In the genomic region with DNA sequence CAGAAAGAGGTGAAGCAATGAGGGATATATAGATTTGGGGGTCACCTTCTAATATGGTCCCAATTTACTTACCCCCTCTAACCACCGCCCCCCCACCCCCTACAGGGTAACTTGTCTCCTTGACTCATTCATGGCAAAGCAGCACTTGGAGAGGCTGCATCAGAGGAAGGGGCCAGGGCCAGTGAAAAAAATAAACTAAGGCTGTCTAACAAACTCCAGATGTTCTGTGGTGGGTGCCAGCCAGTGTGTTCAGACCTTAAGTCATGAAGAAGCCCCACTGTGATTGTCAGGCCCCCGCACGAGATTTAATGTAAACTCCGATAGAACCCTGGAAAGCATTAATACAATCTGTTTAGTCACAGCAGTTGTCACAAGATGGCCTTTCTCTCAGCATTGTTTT, we compare ENCODE assay signal across 31 cellular contexts.
DNase-seq lines count a peak whose midpoint lies in the region; ATAC-seq and TF ChIP-seq lines count a peak whose summit lies in the region.
"Had no signal": no experiment of that assay in that cellular context is flagged by ENCODE, and none has a peak within 500 bp of the region (broad histone marks: within the 10 kb centered on the region; RNA-seq: fewer than 3 reads in every experiment).

No MANE protein-coding gene starts in this region.

- H3K4me1 Mint-ChIP-seq in osteocyte (ENCODE audit: unreplicated experiment) = peaks cover 41% of the 10 kb centered on the region
- H3K4me1 Mint-ChIP-seq: activated CD4-positive, alpha-beta T cell treated with anti-CD3 and anti-CD28 coated beads for 36 hours; B cell; CD4-positive, alpha-beta memory T cell; stimulated activated memory B cell treated with anti-CD40 and anti-IgM and Interleukin-4, amounts not matched to agents 10 μg/mL and 1 μg/mL and 100 μg/mL, for 72 hours had no signal

- H3K27me3 Mint-ChIP-seq in osteocyte (ENCODE audit: unreplicated experiment) = no peaks in the 10 kb centered on the region
- H3K27me3 Mint-ChIP-seq: activated CD4-positive, alpha-beta T cell treated with anti-CD3 and anti-CD28 coated beads for 36 hours; B cell; CD4-positive, alpha-beta memory T cell; stimulated activated memory B cell treated with anti-CD40 and anti-IgM and Interleukin-4, amounts not matched to agents 10 μg/mL and 1 μg/mL and 100 μg/mL, for 72 hours had no signal

- H3K27ac ChIP-seq in esophagus muscularis mucosa (replicated peaks in 1 of 4) = no peak overlapping the region
- H3K27ac ChIP-seq: adrenal gland, brain microvascular endothelial cell, epithelial cell of prostate, foreskin keratinocyte, left ventricle myocardium inferior, Peyer's patch, upper lobe of right lung, VCaP had no signal

- no peak for TF ChIP-seq EP300 in esophagus muscularis mucosa (IDR thresholded peaks at IDR 0.05)

- no peaks in the 10 kb centered on the region for H3K27me3 ChIP-seq in esophagus muscularis mucosa
- H3K27me3 ChIP-seq: adrenal gland, brain microvascular endothelial cell, foreskin keratinocyte, heart left ventricle, Peyer's patch, upper lobe of right lung had no signal

- WGBS in esophagus muscularis mucosa = 72% methylated on average over 4 of the region's 4 CpGs

- TF ChIP-seq CTCF in esophagus muscularis mucosa (IDR thresholded peaks at IDR 0.05) (no peak), osteocyte (IDR thresholded peaks at IDR 0.05) (no peak)

- H3K27ac Mint-ChIP-seq in osteocyte (ENCODE audit: unreplicated experiment) = peak overlapping the region; percentile 92
- H3K27ac Mint-ChIP-seq: activated CD4-positive, alpha-beta T cell treated with anti-CD3 and anti-CD28 coated beads for 36 hours; activated CD8-positive, alpha-beta T cell treated with anti-CD3 and anti-CD28 coated beads, Interleukin-2, amount 10 ng/mL, durations not matched to agents 7 days and 5 days; activated naive CD4-positive, alpha-beta T cell treated with anti-CD3 and anti-CD28 coated beads for 36 hours; B cell; CD4-positive, alpha-beta memory T cell; stimulated activated memory B cell treated with anti-CD40 and anti-IgM and Interleukin-4, amounts not matched to agents 10 μg/mL and 1 μg/mL and 100 μg/mL, for 72 hours had no signal

- no peaks in the 10 kb centered on the region for H3K9me3 Mint-ChIP-seq in osteocyte (ENCODE audit: unreplicated experiment)
- H3K9me3 Mint-ChIP-seq: activated naive CD4-positive, alpha-beta T cell treated with anti-CD3 and anti-CD28 coated beads for 36 hours; CD4-positive, alpha-beta memory T cell; stimulated activated memory B cell treated with anti-CD40 and anti-IgM and Interleukin-4, amounts not matched to agents 10 μg/mL and 1 μg/mL and 100 μg/mL, for 72 hours had no signal

- no peak overlapping the region for H3K4me3 ChIP-seq in esophagus muscularis mucosa
- H3K4me3 ChIP-seq: adrenal gland, heart left ventricle, left ventricle myocardium inferior, Peyer's patch, upper lobe of right lung had no signal

- DNase-seq in AG08395 (ENCODE audit: low spot score) = peak; percentile 4
- peak; percentile 55 for DNase-seq in esophagus muscularis mucosa (ENCODE audit: extremely low spot score)
- no peak for DNase-seq in osteocyte (ENCODE audit: extremely low spot score, unreplicated experiment)
- no peak for DNase-seq in SHP77 (lab: John Stamatoyannopoulos, UW)
- DNase-seq: activated CD4-positive, alpha-beta T cell treated with anti-CD3 and anti-CD28 coated beads for 36 hours; activated CD8-positive, alpha-beta T cell treated with anti-CD3 and anti-CD28 coated beads, Interleukin-2, amount 10 ng/mL, durations not matched to agents 7 days and 5 days; activated naive CD4-positive, alpha-beta T cell treated with anti-CD3 and anti-CD28 coated beads for 36 hours; adrenal gland; brain microvascular endothelial cell; CD4-positive, alpha-beta memory T cell; DND-41; effector CD8-positive, alpha-beta T cell; foreskin keratinocyte; heart left ventricle; Karpas-422; left ventricle myocardium inferior; NCI-H1436 treated with DMSO at 0.1 percent for 48 hours; NCI-H446; NCI-H748 treated with DMSO at 0.1 percent for 48 hours; Peyer's patch; substantia nigra; T1000; upper lobe of right lung had no signal

- peak overlapping the region; percentile 18 for H3K4me3 Mint-ChIP-seq in osteocyte (ENCODE audit: unreplicated experiment)
- H3K4me3 Mint-ChIP-seq: activated CD4-positive, alpha-beta T cell treated with anti-CD3 and anti-CD28 coated beads for 36 hours; activated CD8-positive, alpha-beta T cell treated with anti-CD3 and anti-CD28 coated beads, Interleukin-2, amount 10 ng/mL, durations not matched to agents 7 days and 5 days; activated naive CD4-positive, alpha-beta T cell treated with anti-CD3 and anti-CD28 coated beads for 36 hours; B cell; CD4-positive, alpha-beta memory T cell; stimulated activated memory B cell treated with anti-CD40 and anti-IgM and Interleukin-4, amounts not matched to agents 10 μg/mL and 1 μg/mL and 100 μg/mL, for 72 hours had no signal

- ATAC-seq in GM18505 (IDR thresholded peaks at IDR 0.05; ENCODE audit: unreplicated experiment) (no peak), HG02798 (IDR thresholded peaks at IDR 0.05; ENCODE audit: poor library complexity, unreplicated experiment) (no peak), HG03354 (IDR thresholded peaks at IDR 0.05; ENCODE audit: poor library complexity, severe bottlenecking, unreplicated experiment) (no peak)
- ATAC-seq: activated CD4-positive, alpha-beta T cell treated with anti-CD3 and anti-CD28 coated beads for 36 hours; activated CD8-positive, alpha-beta T cell treated with anti-CD3 and anti-CD28 coated beads, Interleukin-2, amount 10 ng/mL, durations not matched to agents 7 days and 5 days; foreskin keratinocyte; heart left ventricle; stimulated activated memory B cell treated with anti-CD40 and anti-IgM and Interleukin-4, amounts not matched to agents 10 μg/mL and 1 μg/mL and 100 μg/mL, for 72 hours; upper lobe of right lung had no signal

- intact Hi-C loops in esophagus muscularis mucosa (cut with DNase I) = no loop called here

- peaks cover 0 to 4% (median 2%) of the 10 kb centered on the region in 4 donors for H3K4me1 ChIP-seq in esophagus muscularis mucosa
- H3K4me1 ChIP-seq: adrenal gland, foreskin keratinocyte, Peyer's patch had no signal

- H3K36me3 ChIP-seq in esophagus muscularis mucosa = peaks cover 0 to 35% (median 16%) of the 10 kb centered on the region in 4 donors
- H3K36me3 ChIP-seq: adrenal gland, brain microvascular endothelial cell had no signal

- H3K36me3 Mint-ChIP-seq in osteocyte (ENCODE audit: unreplicated experiment) = peaks cover 30% of the 10 kb centered on the region

- TF ChIP-seq POLR2A in esophagus muscularis mucosa (IDR thresholded peaks at IDR 0.05; ENCODE audit: low read depth) (no peak), GM18505 (IDR thresholded peaks at IDR 0.05; ENCODE audit: borderline replicate concordance, extremely low read depth, insufficient read depth, insufficient read length) (no peak)

- H3K9me3 ChIP-seq in esophagus muscularis mucosa = no peaks in the 10 kb centered on the region
- H3K9me3 ChIP-seq: adrenal gland, heart left ventricle, left ventricle myocardium inferior, Peyer's patch, upper lobe of right lung had no signal

TF ChIP-seq in PFSK-1, 5 proteins besides CTCF, POLR2A, EP300 and RAD21:
- TF ChIP-seq POLR2AphosphoS5 (IDR thresholded peaks at IDR 0.05; ENCODE audit: low read depth, low read length) (peak; percentile 25; the same call in 1 of the 2 replicates), SIN3A (IDR thresholded peaks at IDR 0.05; ENCODE audit: borderline replicate concordance, insufficient read depth, low read length) (no peak)

Comparison
In these comparisons a context has a peak if more than half of its experiments do, and no peak if none do; other contexts are left out.
1. DNase-seq: peak in AG08395 (single experiment) and esophagus muscularis mucosa (single experiment); none in osteocyte (single experiment) and SHP77 (0 of 2).